8 cellular contexts compared by ENCODE assay signal in the genomic region with DNA sequence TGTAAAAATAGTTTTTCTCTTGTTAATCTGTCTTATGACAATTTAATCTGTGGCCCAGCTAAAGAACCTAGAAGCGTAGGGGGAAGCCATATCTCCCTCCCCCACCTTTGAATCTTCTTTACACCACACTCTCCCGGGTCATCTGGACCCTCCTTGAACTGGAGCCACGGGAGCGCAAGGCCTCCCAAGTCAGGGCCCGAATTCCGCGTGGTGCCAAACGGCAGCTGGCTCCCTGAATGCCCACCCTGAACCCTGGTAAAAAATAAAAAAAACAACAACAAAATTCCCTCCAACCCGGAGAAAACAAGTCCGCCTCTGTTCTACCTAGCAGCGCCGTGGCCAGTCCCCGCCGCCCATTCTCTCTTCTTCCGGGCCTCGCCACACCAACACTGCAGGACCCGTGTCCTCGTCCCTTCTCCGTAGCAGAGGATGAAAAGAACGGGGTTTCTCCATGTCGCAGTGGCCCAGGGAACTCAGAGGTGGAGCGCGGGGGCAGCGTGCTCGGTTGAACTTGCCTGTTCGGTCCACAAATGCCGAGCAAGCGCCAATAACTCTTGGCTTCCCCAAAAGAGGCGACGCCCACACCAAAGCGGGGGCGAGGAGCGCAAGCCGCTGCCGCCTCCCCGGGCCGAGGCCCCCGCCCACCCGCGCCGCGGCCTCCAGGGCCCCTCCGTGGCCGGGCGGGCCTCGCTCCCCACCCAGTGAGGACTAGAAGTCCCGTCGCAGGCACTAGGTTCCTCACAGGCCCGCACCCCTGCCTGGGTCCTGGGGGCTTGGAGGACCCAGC. TPM values are rescaled to one million over a fixed set of nuclear protein-coding genes. Genes with fewer than 3 reads are reported as not detected.
DNase-seq lines count a peak whose midpoint lies in the region; ATAC-seq and TF ChIP-seq lines count a peak whose summit lies in the region.

No MANE protein-coding gene starts in this region.

- ATAC-seq in CD4-positive, alpha-beta T cell (ENCODE audit: poor library complexity): peak; percentile 56
- ATAC-seq in GM19397 (IDR thresholded peaks at IDR 0.05; ENCODE audit: unreplicated experiment) (peak; percentile 68), HG03469 (IDR thresholded peaks at IDR 0.05; ENCODE audit: unreplicated experiment) (peak; percentile 40)

- H3K36me3 ChIP-seq in Peyer's patch: no peaks in the 10 kb centered on the region

- intact Hi-C loops in CD4-positive, alpha-beta T cell (cut with DNase I, micrococcal nuclease): loop anchor here (1.0 to 10.0 kb wide), 11 partner anchors 35 to 450 kb away; a partner anchor contains a TSS
- intact Hi-C loops in activated T-helper 2 cell treated with anti-CD3 and anti-CD28 coated beads, Interferon-gamma antibody, Interleukin-2, Interleukin-4, amounts not matched to agents 10 μg/mL and 5 μg/mL and 100 μg/mL, durations not matched to agents 14 hours and 24 hours and 36 hours (cut with micrococcal nuclease): loop anchor here (1.0 to 5.0 kb wide), 6 partner anchors 15 to 165 kb away; a partner anchor contains a TSS

- H3K9me3 ChIP-seq in CD4-positive, alpha-beta T cell (ENCODE audit: control insufficient read depth, low read length): no peaks in the 10 kb centered on the region
- H3K9me3 ChIP-seq in Peyer's patch: no peaks in the 10 kb centered on the region

- no peak for TF ChIP-seq POLR2A in Peyer's patch (IDR thresholded peaks at IDR 0.05)

- no peak overlapping the region for H3K27ac ChIP-seq in CD4-positive, alpha-beta T cell (ENCODE audit: low read depth, low read length)
- peak overlapping the region; percentile 82 to 95 (median 92) for H3K27ac ChIP-seq in Peyer's patch

- peak; percentile 24 to 56 (median 32) for DNase-seq in CD4-positive, alpha-beta T cell
- DNase-seq in Peyer's patch: peak; percentile 62 to 81 (median 80)
- DNase-seq in activated T-helper 2 cell treated with anti-CD3 and anti-CD28 coated beads, Interferon-gamma antibody, Interleukin-2, Interleukin-4, amounts not matched to agents 10 μg/mL and 5 μg/mL and 100 μg/mL, durations not matched to agents 14 hours and 24 hours and 36 hours (ENCODE audit: low spot score): peak; percentile 51
- DNase-seq in fibroblast of the aortic adventitia (ENCODE audit: low read depth): peak; percentile 67
- peak; percentile 37 for DNase-seq in neural crest cell (ENCODE audit: low read depth, low spot score)
- DNase-seq in superior temporal gyrus (ENCODE audit: extremely low spot score): peak; percentile 48

- no peak overlapping the region for H3K27ac Mint-ChIP-seq in CD4-positive, alpha-beta T cell
- peak overlapping the region; percentile 78 for H3K27ac Mint-ChIP-seq in activated T-helper 2 cell treated with anti-CD3 and anti-CD28 coated beads, Interferon-gamma antibody, Interleukin-2, Interleukin-4, amounts not matched to agents 10 μg/mL and 5 μg/mL and 100 μg/mL, durations not matched to agents 14 hours and 24 hours and 36 hours
- peak overlapping the region; percentile 99 for H3K27ac Mint-ChIP-seq in neural crest cell (ENCODE audit: unreplicated experiment)

- H3K4me3 ChIP-seq in Peyer's patch: peak overlapping the region; percentile 63 to 96 (median 74)
- peak overlapping the region; percentile 83 for H3K4me3 ChIP-seq in fibroblast of the aortic adventitia (ENCODE audit: low read depth, low read length)

- H3K4me3 Mint-ChIP-seq in CD4-positive, alpha-beta T cell: peak overlapping the region; percentile 84
- H3K4me3 Mint-ChIP-seq in activated T-helper 2 cell treated with anti-CD3 and anti-CD28 coated beads, Interferon-gamma antibody, Interleukin-2, Interleukin-4, amounts not matched to agents 10 μg/mL and 5 μg/mL and 100 μg/mL, durations not matched to agents 14 hours and 24 hours and 36 hours (ENCODE audit: low read depth): peak overlapping the region; percentile 97
- peak overlapping the region; percentile 96 for H3K4me3 Mint-ChIP-seq in neural crest cell

- H3K4me1 ChIP-seq in Peyer's patch: peaks cover 0 to 19% (median 0%) of the 10 kb centered on the region in 4 donors

- no peaks in the 10 kb centered on the region for H3K9me3 Mint-ChIP-seq in CD4-positive, alpha-beta T cell
- H3K9me3 Mint-ChIP-seq in activated T-helper 2 cell treated with anti-CD3 and anti-CD28 coated beads, Interferon-gamma antibody, Interleukin-2, Interleukin-4, amounts not matched to agents 10 μg/mL and 5 μg/mL and 100 μg/mL, durations not matched to agents 14 hours and 24 hours and 36 hours: peaks cover 5% of the 10 kb centered on the region
- peaks cover 4% of the 10 kb centered on the region for H3K9me3 Mint-ChIP-seq in neural crest cell

- POLR2A ChIA-PET in CD4-positive, alpha-beta T cell (lab: Charles Lee): interaction anchor here (1.3 to 2.9 kb wide), 5 partner anchors 51 to 446 kb away, joined by 3 to 55 read pairs (median 6); a partner anchor contains a TSS

- H3K4me1 Mint-ChIP-seq in CD4-positive, alpha-beta T cell (ENCODE audit: low read depth): peaks cover 11% of the 10 kb centered on the region
- peaks cover 20% of the 10 kb centered on the region for H3K4me1 Mint-ChIP-seq in activated T-helper 2 cell treated with anti-CD3 and anti-CD28 coated beads, Interferon-gamma antibody, Interleukin-2, Interleukin-4, amounts not matched to agents 10 μg/mL and 5 μg/mL and 100 μg/mL, durations not matched to agents 14 hours and 24 hours and 36 hours (ENCODE audit: low read depth)
- H3K4me1 Mint-ChIP-seq in neural crest cell: peaks cover 22% of the 10 kb centered on the region

- TF ChIP-seq CTCF in CD4-positive, alpha-beta T cell (IDR thresholded peaks at IDR 0.05): no peak
- no peak for TF ChIP-seq CTCF in Peyer's patch (IDR thresholded peaks at IDR 0.05)
- no peak for TF ChIP-seq CTCF in fibroblast of the aortic adventitia (IDR thresholded peaks at IDR 0.05; ENCODE audit: insufficient read depth, low read length)
- TF ChIP-seq CTCF in neural crest cell (conservative IDR thresholded peaks at IDR 0.05): no peak

- CTCF ChIA-PET in CD4-positive, alpha-beta T cell (lab: Charles Lee): interaction anchor here (1.1 to 4.6 kb wide), 8 partner anchors 37 to 142 kb away, joined by 3 to 38 read pairs (median 6); a partner anchor contains a TSS

- H3K36me3 Mint-ChIP-seq in CD4-positive, alpha-beta T cell (ENCODE audit: low read depth): no peaks in the 10 kb centered on the region
- peaks cover 17% of the 10 kb centered on the region for H3K36me3 Mint-ChIP-seq in activated T-helper 2 cell treated with anti-CD3 and anti-CD28 coated beads, Interferon-gamma antibody, Interleukin-2, Interleukin-4, amounts not matched to agents 10 μg/mL and 5 μg/mL and 100 μg/mL, durations not matched to agents 14 hours and 24 hours and 36 hours (ENCODE audit: low read depth)
- peaks cover 19% of the 10 kb centered on the region for H3K36me3 Mint-ChIP-seq in neural crest cell (ENCODE audit: low read depth)

- H3K27me3 ChIP-seq in CD4-positive, alpha-beta T cell (ENCODE audit: control insufficient read depth, insufficient read depth, low read length): no peaks in the 10 kb centered on the region
- no peaks in the 10 kb centered on the region for H3K27me3 ChIP-seq in Peyer's patch

- H3K27me3 Mint-ChIP-seq in CD4-positive, alpha-beta T cell: peaks cover 25% of the 10 kb centered on the region
- peaks cover 7% of the 10 kb centered on the region for H3K27me3 Mint-ChIP-seq in activated T-helper 2 cell treated with anti-CD3 and anti-CD28 coated beads, Interferon-gamma antibody, Interleukin-2, Interleukin-4, amounts not matched to agents 10 μg/mL and 5 μg/mL and 100 μg/mL, durations not matched to agents 14 hours and 24 hours and 36 hours (ENCODE audit: low read depth)
- H3K27me3 Mint-ChIP-seq in neural crest cell (ENCODE audit: low read depth): no peaks in the 10 kb centered on the region

RNA-seq across cellular contexts. Expression of a gene that starts 15.1 kb away (rescaled TPM):
- not detected for total RNA-seq in CD4-positive, alpha-beta T cell
- 100 to 1,000 TPM in 3 of 4 donors, 10 to 100 TPM in 1; 93.2 to 145 (median 113) TPM for total RNA-seq in Peyer's patch
- 3.0 and 3.5 TPM in 2 replicates for total RNA-seq in activated T-helper 2 cell treated with anti-CD3 and anti-CD28 coated beads, Interferon-gamma antibody, Interleukin-2, Interleukin-4, amounts not matched to agents 10 μg/mL and 5 μg/mL and 100 μg/mL, durations not matched to agents 14 hours and 24 hours and 36 hours
- total RNA-seq in fibroblast of the aortic adventitia (ENCODE audit: low replicate concordance): 387 and 831 TPM in 2 replicates
- 78.0 and 85.6 TPM in 2 replicates for total RNA-seq in neural crest cell

RNA-seq across cellular contexts. Expression of a gene that starts 50.6 kb away (rescaled TPM):
- 10 to 100 TPM; 92.3 to 93.9 TPM for total RNA-seq in CD4-positive, alpha-beta T cell
- 10 to 100 TPM; 22.2 to 43.7 (median 28.4) TPM for total RNA-seq in Peyer's patch
- 25.7 and 27.8 TPM in 2 replicates for total RNA-seq in activated T-helper 2 cell treated with anti-CD3 and anti-CD28 coated beads, Interferon-gamma antibody, Interleukin-2, Interleukin-4, amounts not matched to agents 10 μg/mL and 5 μg/mL and 100 μg/mL, durations not matched to agents 14 hours and 24 hours and 36 hours
- total RNA-seq in fibroblast of the aortic adventitia (ENCODE audit: low replicate concordance): 18.2 and 35.9 TPM in 2 replicates
- total RNA-seq in neural crest cell: 40.9 and 41.3 TPM in 2 replicates

Comparison
In these comparisons a context has a peak if more than half of its experiments do, and no peak if none do; other contexts are left out.
1. RNA of a gene that starts 15.1 kb away (total RNA-seq): 387 to 831 TPM in fibroblast of the aortic adventitia, 93.2 to 145 TPM in Peyer's patch and 78.0 to 85.6 TPM in neural crest cell; 3.0 to 3.5 TPM in activated T-helper 2 cell treated with anti-CD3 and anti-CD28 coated beads, Interferon-gamma antibody, Interleukin-2, Interleukin-4, amounts not matched to agents 10 μg/mL and 5 μg/mL and 100 μg/mL, durations not matched to agents 14 hours and 24 hours and 36 hours and not detected in CD4-positive, alpha-beta T cell; every median in the first group is over 10 times any median in the second.
2. Peak in every context shown above with its lines, with median percentiles within 50 percentile points of each other: ATAC-seq, DNase-seq and H3K4me3 Mint-ChIP-seq.